In the genomic region with DNA sequence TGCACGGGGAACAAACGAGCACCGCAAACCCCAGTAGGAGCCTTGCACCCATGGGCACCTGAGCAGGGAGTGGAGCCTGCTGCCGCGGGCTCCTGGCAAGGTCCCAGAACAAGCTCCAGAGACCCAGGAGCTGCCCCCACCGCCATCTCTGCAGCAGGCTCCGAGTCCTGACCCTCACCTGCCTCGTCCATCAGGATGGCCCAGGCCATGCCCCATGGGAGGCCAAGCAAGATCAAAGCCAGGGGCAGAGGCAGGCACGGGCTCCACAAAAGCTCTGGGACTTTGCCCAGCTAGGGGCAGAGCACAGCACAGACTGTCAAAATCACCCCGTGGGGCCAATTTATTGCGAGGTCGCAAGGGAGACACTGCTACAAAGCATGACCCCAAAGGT, we compare ENCODE assay signal across 32 cellular contexts. TPM values are rescaled to one million over a fixed set of nuclear protein-coding genes. Genes with fewer than 3 reads are reported as not detected.
A peak's percentile ranks its signal among the peaks of the same experiment; 100 is the strongest.
DNase-seq lines count a peak whose midpoint lies in the region; ATAC-seq and TF ChIP-seq lines count a peak whose summit lies in the region.
"Had no signal": no experiment of that assay in that cellular context is flagged by ENCODE, and none has a peak within 500 bp of the region (broad histone marks: within the 10 kb centered on the region; RNA-seq: fewer than 3 reads in every experiment).

No MANE protein-coding gene starts in this region.

- ATAC-seq in SK-N-SH treated with all-trans-retinoic acid at 6 μM for 48 hours (no peak; the same call in 2 of the 3 replicates), natural killer cell (no peak), GM19395 (IDR thresholded peaks at IDR 0.05; ENCODE audit: unreplicated experiment) (no peak)
- no peak for ATAC-seq in natural killer cell treated with Interleukin-12 subunit alpha and Interleukin-12 subunit beta and Interleukin-15 and Interleukin-18, amount 100 ng/mL, for 72 hours
- ATAC-seq: activated naive CD4-positive, alpha-beta T cell treated with anti-CD3 and anti-CD28 coated beads, Interleukin-2, amount 50 U/mL, for 72 hours; effector memory CD8-positive, alpha-beta T cell; GM12878; naive thymus-derived CD4-positive, alpha-beta T cell; stimulated activated naive B cell treated with anti-CD40 and anti-IgM and Interleukin-4, amounts not matched to agents 10 μg/mL and 1 μg/mL and 100 μg/mL, for 72 hours; T-helper 17 cell had no signal

- intact Hi-C loops in natural killer cell (cut with micrococcal nuclease): no loop called here

- no peak for TF ChIP-seq CTCF in SK-N-SH (IDR thresholded peaks at IDR 0.05)
- no peak for TF ChIP-seq CTCF in natural killer cell (IDR thresholded peaks at IDR 0.05)
- no peak for TF ChIP-seq CTCF in neural crest cell (conservative IDR thresholded peaks at IDR 0.05)

- no peak for TF ChIP-seq RAD21 in SK-N-SH (IDR thresholded peaks at IDR 0.05; ENCODE audit: low read length)

- 75% methylated on average over 5 of the region's 12 CpGs for WGBS in SK-N-SH (ENCODE audit: low lambda C conversion rate)

- no peak overlapping the region for H3K9ac ChIP-seq in SK-N-SH
- H3K9ac ChIP-seq: GM23248 had no signal

- H3K27ac Mint-ChIP-seq in natural killer cell (no peak overlapping the region), neural crest cell (ENCODE audit: unreplicated experiment) (peak overlapping the region; percentile 50)
- no peak overlapping the region for H3K27ac Mint-ChIP-seq in natural killer cell treated with Interleukin-12 subunit alpha and Interleukin-12 subunit beta and Interleukin-15 and Interleukin-18, amount 100 ng/mL, for 72 hours
- H3K27ac Mint-ChIP-seq: activated naive CD4-positive, alpha-beta T cell treated with anti-CD3 and anti-CD28 coated beads, Interleukin-2, amount 50 U/mL, for 72 hours; activated T-helper 1 cell treated with anti-CD3 and anti-CD28 coated beads, Interleukin-12 subunit alpha, Interleukin-12 subunit beta, Interleukin-2, Interleukin-4 antibody, amounts not matched to agents 30 ng/mL and 10 ng/mL and 1 ng/mL, durations not matched to agents 14 hours and 24 hours and 36 hours; CD4-positive, CD25-positive, alpha-beta regulatory T cell; effector memory CD8-positive, alpha-beta T cell; T-helper 17 cell had no signal

- no peaks in the 10 kb centered on the region for H3K9me2 ChIP-seq in SK-N-SH

- H3K4me2 ChIP-seq in SK-N-SH: no peak overlapping the region

- peaks cover 6% of the 10 kb centered on the region; the same call in 1 of the 2 replicates for H3K9me3 ChIP-seq in SK-N-SH
- H3K9me3 ChIP-seq: ovary had no signal

- H3K4me3 Mint-ChIP-seq in natural killer cell (no peak overlapping the region), neural crest cell (no peak overlapping the region)
- H3K4me3 Mint-ChIP-seq in natural killer cell treated with Interleukin-12 subunit alpha and Interleukin-12 subunit beta and Interleukin-15 and Interleukin-18, amount 100 ng/mL, for 72 hours: no peak overlapping the region
- H3K4me3 Mint-ChIP-seq: activated T-helper 1 cell treated with anti-CD3 and anti-CD28 coated beads, Interleukin-12 subunit alpha, Interleukin-12 subunit beta, Interleukin-2, Interleukin-4 antibody, amounts not matched to agents 30 ng/mL and 10 ng/mL and 1 ng/mL, durations not matched to agents 14 hours and 24 hours and 36 hours; CD4-positive, CD25-positive, alpha-beta regulatory T cell; effector memory CD8-positive, alpha-beta T cell; naive thymus-derived CD4-positive, alpha-beta T cell; stimulated activated naive B cell treated with anti-CD40 and anti-IgM and Interleukin-4, amounts not matched to agents 10 μg/mL and 1 μg/mL and 100 μg/mL, for 72 hours; T-helper 17 cell had no signal

- H3K27me3 ChIP-seq in SK-N-SH (ENCODE audit: insufficient read depth): no peaks in the 10 kb centered on the region
- H3K27me3 ChIP-seq: ascending aorta, cardiac muscle cell, ovary, suprapubic skin had no signal

- no peaks in the 10 kb centered on the region for H3K79me2 ChIP-seq in SK-N-SH (ENCODE audit: insufficient read depth)

- DNase-seq in SK-N-SH (peak; percentile 4), natural killer cell (peak; percentile 10), neural crest cell (ENCODE audit: low read depth, low spot score) (no peak), hepatic stellate cell (ENCODE audit: low spot score) (no peak), NCI-H146 treated with DMSO at 0.1 percent for 48 hours (lab: John Stamatoyannopoulos, UW; ENCODE audit: unreplicated experiment) (no peak)
- DNase-seq in natural killer cell treated with Interleukin-12 subunit alpha and Interleukin-12 subunit beta and Interleukin-15 and Interleukin-18, amount 100 ng/mL, for 72 hours (ENCODE audit: low spot score): no peak
- DNase-seq: CD4-positive, CD25-positive, alpha-beta regulatory T cell; cortex of kidney; effector memory CD8-positive, alpha-beta T cell; foreskin melanocyte; GM23248; Kasumi-1; MV-4-11; NCI-H146; NCI-H446 treated with DMSO at 0.1 percent for 48 hours; NCI-H82; RPMI8226; stimulated activated CD4-positive, alpha-beta T cell treated with anti-CD3 and anti-CD28 coated beads, Interleukin-12 subunit alpha, Interleukin-12 subunit beta, amount 100 ng/mL, for 4 hours; stimulated activated CD4-positive, alpha-beta T cell treated with anti-CD3 and anti-CD28 coated beads, Interleukin-4, amount 100 ng/mL, for 4 hours; stimulated activated naive B cell treated with anti-CD40 and anti-IgM and Interleukin-4, amounts not matched to agents 10 μg/mL and 1 μg/mL and 100 μg/mL, for 72 hours; T-helper 17 cell had no signal

- no peaks in the 10 kb centered on the region for H4K20me1 ChIP-seq in SK-N-SH (ENCODE audit: insufficient read depth)

- no peaks in the 10 kb centered on the region for H3K36me3 Mint-ChIP-seq in natural killer cell
- H3K36me3 Mint-ChIP-seq in natural killer cell treated with Interleukin-12 subunit alpha and Interleukin-12 subunit beta and Interleukin-15 and Interleukin-18, amount 100 ng/mL, for 72 hours: peaks cover 12% of the 10 kb centered on the region
- H3K36me3 Mint-ChIP-seq in neural crest cell (ENCODE audit: low read depth): no peaks in the 10 kb centered on the region

- H3F3A ChIP-seq in SK-N-SH (replicated peaks; ENCODE audit: insufficient read depth): no peaks in the 10 kb centered on the region

- CTCF ChIA-PET in SK-N-SH (lab: Yijun Ruan, JAX): no interaction called here

- H3K4me1 Mint-ChIP-seq in natural killer cell: peaks cover 0 to 8% of the 10 kb centered on the region in 2 donors
- H3K4me1 Mint-ChIP-seq in natural killer cell treated with Interleukin-12 subunit alpha and Interleukin-12 subunit beta and Interleukin-15 and Interleukin-18, amount 100 ng/mL, for 72 hours (ENCODE audit: low read depth in 2 of 2): no peaks in the 10 kb centered on the region
- no peaks in the 10 kb centered on the region for H3K4me1 Mint-ChIP-seq in neural crest cell

- H2AFZ ChIP-seq in SK-N-SH (ENCODE audit: low read depth): no peak overlapping the region
- H2AFZ ChIP-seq: GM23248 had no signal

- H3K27me3 Mint-ChIP-seq in natural killer cell (ENCODE audit: low read depth in 2 of 2) (no peaks in the 10 kb centered on the region), neural crest cell (ENCODE audit: low read depth) (no peaks in the 10 kb centered on the region)
- H3K27me3 Mint-ChIP-seq in natural killer cell treated with Interleukin-12 subunit alpha and Interleukin-12 subunit beta and Interleukin-15 and Interleukin-18, amount 100 ng/mL, for 72 hours: no peaks in the 10 kb centered on the region
- H3K27me3 Mint-ChIP-seq: CD4-positive, CD25-positive, alpha-beta regulatory T cell; effector memory CD8-positive, alpha-beta T cell; naive thymus-derived CD4-positive, alpha-beta T cell; stimulated activated naive B cell treated with anti-CD40 and anti-IgM and Interleukin-4, amounts not matched to agents 10 μg/mL and 1 μg/mL and 100 μg/mL, for 72 hours; T-helper 17 cell had no signal

- POLR2A ChIA-PET in SK-N-SH (lab: Yijun Ruan, JAX): no interaction called here

- no peak overlapping the region for H3K27ac ChIP-seq in SK-N-SH (ENCODE audit: low read depth in 2 of 2, low read length in 1 of 2)
- H3K27ac ChIP-seq: 22Rv1, ascending aorta, cardiac muscle cell, GM23248, ovary, suprapubic skin had no signal

- no peak overlapping the region for H3K4me3 ChIP-seq in SK-N-SH (ENCODE audit: low read depth in 2 of 2, low read length in 1 of 2)
- H3K4me3 ChIP-seq: ascending aorta, cardiac muscle cell, GM12878, GM23248, ovary, suprapubic skin had no signal

- H3K36me3 ChIP-seq in SK-N-SH (replicated peaks in 1 of 2; ENCODE audit: control insufficient read depth in 1 of 2, insufficient read depth in 2 of 2, low read length in 1 of 2): no peaks in the 10 kb centered on the region
- H3K36me3 ChIP-seq: ascending aorta, cardiac muscle cell, ovary, suprapubic skin had no signal

- no peaks in the 10 kb centered on the region for H3K9me3 Mint-ChIP-seq in natural killer cell
- H3K9me3 Mint-ChIP-seq in natural killer cell treated with Interleukin-12 subunit alpha and Interleukin-12 subunit beta and Interleukin-15 and Interleukin-18, amount 100 ng/mL, for 72 hours: peaks cover 3% of the 10 kb centered on the region
- peaks cover 5% of the 10 kb centered on the region for H3K9me3 Mint-ChIP-seq in neural crest cell

- H3K4me1 ChIP-seq in SK-N-SH (ENCODE audit: control insufficient read depth in 1 of 2, insufficient read depth in 2 of 2, low read depth in 1 of 2, low read length in 1 of 2): no peaks in the 10 kb centered on the region
- H3K4me1 ChIP-seq: ascending aorta, suprapubic skin had no signal

- TF ChIP-seq EP300 in SK-N-SH (IDR thresholded peaks at IDR 0.05; ENCODE audit: borderline replicate concordance in 1 of 2, low read depth in 1 of 2, low read length in 1 of 2): no peak

TF ChIP-seq in SK-N-SH, 30 proteins besides CTCF, POLR2A, EP300 and RAD21:
- TF ChIP-seq MXI1 (IDR thresholded peaks at IDR 0.05; ENCODE audit: low read depth, low read length) (no peak), MEF2A (IDR thresholded peaks at IDR 0.05; ENCODE audit: borderline replicate concordance, low read depth) (no peak), RXRA (IDR thresholded peaks at IDR 0.05; ENCODE audit: borderline replicate concordance, low read depth) (no peak)
TF ChIP-seq in SK-N-SH: peak in this region for 0.

TF ChIP-seq in SK-N-SH treated with all-trans-retinoic acid at 6 μM for 48 hours, 23 proteins besides CTCF, POLR2A, EP300 and RAD21 (continues in another document):
- TF ChIP-seq ESRRG (CRISPR knock-in tag; IDR thresholded peaks at IDR 0.05) (no peak), ZC3H10 (CRISPR knock-in tag; IDR thresholded peaks at IDR 0.05) (no peak)

RNA-seq across cellular contexts. Expression of a gene that starts 43.6 kb away (rescaled TPM):
- polyA plus RNA-seq in SK-N-SH (2012; rRNA removed): 49.0 and 65.5 TPM in 2 replicates
- polyA plus RNA-seq in SK-N-SH (2012; cell fraction: cytosol; rRNA removed): 25.9 and 50.4 TPM in 2 replicates
- polyA plus RNA-seq in SK-N-SH (2012; cell fraction: nucleus; rRNA removed): 183 TPM in 2 replicates
- total RNA-seq in natural killer cell (1 to 10 TPM in 1 of 3 donors, under 1 TPM in 2; 0.79 to 1.4 (median 0.94) TPM), neural crest cell (88.6 and 89.9 TPM in 2 replicates)
- 1 to 10 TPM; 1.2 to 1.8 TPM for total RNA-seq in natural killer cell treated with Interleukin-12 subunit alpha and Interleukin-12 subunit beta and Interleukin-15 and Interleukin-18, amount 100 ng/mL, for 72 hours

Comparison
In these comparisons a context has a peak if more than half of its experiments do, and no peak if none do; other contexts are left out.
1. DNase-seq: peak in SK-N-SH (single experiment) and natural killer cell (single experiment); none in natural killer cell treated with Interleukin-12 subunit alpha and Interleukin-12 subunit beta and Interleukin-15 and Interleukin-18, amount 100 ng/mL, for 72 hours (single experiment), neural crest cell (single experiment), hepatic stellate cell (single experiment) and NCI-H146 treated with DMSO at 0.1 percent for 48 hours (single experiment).
2. RNA of a gene that starts 43.6 kb away (total RNA-seq): 88.6 to 89.9 TPM in neural crest cell; 1.2 to 1.8 TPM in natural killer cell treated with Interleukin-12 subunit alpha and Interleukin-12 subunit beta and Interleukin-15 and Interleukin-18, amount 100 ng/mL, for 72 hours and 0.79 to 1.4 TPM in natural killer cell; every median in the first group is over 10 times any median in the second.